Comparison of ENCODE assay signal across 1 cellular context in the genomic region with DNA sequence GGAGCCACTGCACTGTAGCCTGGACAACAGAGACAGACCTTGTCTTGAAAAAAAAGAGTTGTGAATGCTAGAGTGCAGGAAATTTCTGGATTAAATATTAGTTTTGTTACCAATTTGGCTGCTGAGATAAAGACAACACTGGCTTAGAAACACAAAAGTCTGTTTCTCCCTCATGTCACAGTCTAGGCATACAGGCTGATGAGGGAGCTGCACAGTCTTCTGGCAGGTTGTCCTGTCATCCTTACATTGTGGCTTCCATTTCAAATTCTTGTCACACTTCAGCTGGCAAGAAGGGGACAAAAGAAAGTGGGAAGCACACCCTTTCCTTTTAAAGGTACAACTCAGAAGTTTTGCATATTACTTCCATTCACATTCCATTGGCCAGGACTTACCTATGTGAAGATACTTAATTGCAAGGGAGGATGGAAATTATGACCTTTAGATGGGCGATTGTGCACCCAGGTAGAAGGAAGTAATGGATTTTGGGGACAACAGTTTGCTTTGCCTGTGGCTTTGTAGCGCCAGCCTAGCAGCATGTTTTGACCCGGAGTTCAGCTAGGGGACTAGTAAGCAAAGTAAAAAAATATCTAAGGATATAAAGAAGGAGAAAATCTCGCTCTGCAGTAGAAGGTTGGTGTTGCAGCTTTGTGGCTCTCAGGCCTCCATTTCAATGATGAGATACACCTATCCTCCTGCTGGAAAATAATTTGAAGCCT.
TF ChIP-seq lines count a peak whose summit lies in the region.

No MANE protein-coding gene starts in this region.

TF ChIP-seq in WTC11, 78 proteins besides CTCF, POLR2A, EP300 and RAD21 (continued from another document):
- TF ChIP-seq, protein P1, sequence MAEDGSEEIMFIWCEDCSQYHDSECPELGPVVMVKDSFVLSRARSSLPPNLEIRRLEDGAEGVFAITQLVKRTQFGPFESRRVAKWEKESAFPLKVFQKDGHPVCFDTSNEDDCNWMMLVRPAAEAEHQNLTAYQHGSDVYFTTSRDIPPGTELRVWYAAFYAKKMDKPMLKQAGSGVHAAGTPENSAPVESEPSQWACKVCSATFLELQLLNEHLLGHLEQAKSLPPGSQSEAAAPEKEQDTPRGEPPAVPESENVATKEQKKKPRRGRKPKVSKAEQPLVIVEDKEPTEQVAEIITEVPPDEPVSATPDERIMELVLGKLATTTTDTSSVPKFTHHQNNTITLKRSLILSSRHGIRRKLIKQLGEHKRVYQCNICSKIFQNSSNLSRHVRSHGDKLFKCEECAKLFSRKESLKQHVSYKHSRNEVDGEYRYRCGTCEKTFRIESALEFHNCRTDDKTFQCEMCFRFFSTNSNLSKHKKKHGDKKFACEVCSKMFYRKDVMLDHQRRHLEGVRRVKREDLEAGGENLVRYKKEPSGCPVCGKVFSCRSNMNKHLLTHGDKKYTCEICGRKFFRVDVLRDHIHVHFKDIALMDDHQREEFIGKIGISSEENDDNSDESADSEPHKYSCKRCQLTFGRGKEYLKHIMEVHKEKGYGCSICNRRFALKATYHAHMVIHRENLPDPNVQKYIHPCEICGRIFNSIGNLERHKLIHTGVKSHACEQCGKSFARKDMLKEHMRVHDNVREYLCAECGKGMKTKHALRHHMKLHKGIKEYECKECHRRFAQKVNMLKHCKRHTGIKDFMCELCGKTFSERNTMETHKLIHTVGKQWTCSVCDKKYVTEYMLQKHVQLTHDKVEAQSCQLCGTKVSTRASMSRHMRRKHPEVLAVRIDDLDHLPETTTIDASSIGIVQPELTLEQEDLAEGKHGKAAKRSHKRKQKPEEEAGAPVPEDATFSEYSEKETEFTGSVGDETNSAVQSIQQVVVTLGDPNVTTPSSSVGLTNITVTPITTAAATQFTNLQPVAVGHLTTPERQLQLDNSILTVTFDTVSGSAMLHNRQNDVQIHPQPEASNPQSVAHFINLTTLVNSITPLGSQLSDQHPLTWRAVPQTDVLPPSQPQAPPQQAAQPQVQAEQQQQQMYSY (CRISPR knock-in tag; IDR thresholded peaks at IDR 0.05) = no peak
- TF ChIP-seq ZNF121 (CRISPR knock-in tag; IDR thresholded peaks at IDR 0.05) (0 out of 2 replicates have a peak, but pooled peaks have one; percentile 13), NR2C2 (CRISPR knock-in tag; IDR thresholded peaks at IDR 0.05) (no peak)
- TF ChIP-seq, protein P2, sequence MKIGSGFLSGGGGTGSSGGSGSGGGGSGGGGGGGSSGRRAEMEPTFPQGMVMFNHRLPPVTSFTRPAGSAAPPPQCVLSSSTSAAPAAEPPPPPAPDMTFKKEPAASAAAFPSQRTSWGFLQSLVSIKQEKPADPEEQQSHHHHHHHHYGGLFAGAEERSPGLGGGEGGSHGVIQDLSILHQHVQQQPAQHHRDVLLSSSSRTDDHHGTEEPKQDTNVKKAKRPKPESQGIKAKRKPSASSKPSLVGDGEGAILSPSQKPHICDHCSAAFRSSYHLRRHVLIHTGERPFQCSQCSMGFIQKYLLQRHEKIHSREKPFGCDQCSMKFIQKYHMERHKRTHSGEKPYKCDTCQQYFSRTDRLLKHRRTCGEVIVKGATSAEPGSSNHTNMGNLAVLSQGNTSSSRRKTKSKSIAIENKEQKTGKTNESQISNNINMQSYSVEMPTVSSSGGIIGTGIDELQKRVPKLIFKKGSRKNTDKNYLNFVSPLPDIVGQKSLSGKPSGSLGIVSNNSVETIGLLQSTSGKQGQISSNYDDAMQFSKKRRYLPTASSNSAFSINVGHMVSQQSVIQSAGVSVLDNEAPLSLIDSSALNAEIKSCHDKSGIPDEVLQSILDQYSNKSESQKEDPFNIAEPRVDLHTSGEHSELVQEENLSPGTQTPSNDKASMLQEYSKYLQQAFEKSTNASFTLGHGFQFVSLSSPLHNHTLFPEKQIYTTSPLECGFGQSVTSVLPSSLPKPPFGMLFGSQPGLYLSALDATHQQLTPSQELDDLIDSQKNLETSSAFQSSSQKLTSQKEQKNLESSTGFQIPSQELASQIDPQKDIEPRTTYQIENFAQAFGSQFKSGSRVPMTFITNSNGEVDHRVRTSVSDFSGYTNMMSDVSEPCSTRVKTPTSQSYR (CRISPR knock-in tag; IDR thresholded peaks at IDR 0.05) = no peak
